In the genomic region with DNA sequence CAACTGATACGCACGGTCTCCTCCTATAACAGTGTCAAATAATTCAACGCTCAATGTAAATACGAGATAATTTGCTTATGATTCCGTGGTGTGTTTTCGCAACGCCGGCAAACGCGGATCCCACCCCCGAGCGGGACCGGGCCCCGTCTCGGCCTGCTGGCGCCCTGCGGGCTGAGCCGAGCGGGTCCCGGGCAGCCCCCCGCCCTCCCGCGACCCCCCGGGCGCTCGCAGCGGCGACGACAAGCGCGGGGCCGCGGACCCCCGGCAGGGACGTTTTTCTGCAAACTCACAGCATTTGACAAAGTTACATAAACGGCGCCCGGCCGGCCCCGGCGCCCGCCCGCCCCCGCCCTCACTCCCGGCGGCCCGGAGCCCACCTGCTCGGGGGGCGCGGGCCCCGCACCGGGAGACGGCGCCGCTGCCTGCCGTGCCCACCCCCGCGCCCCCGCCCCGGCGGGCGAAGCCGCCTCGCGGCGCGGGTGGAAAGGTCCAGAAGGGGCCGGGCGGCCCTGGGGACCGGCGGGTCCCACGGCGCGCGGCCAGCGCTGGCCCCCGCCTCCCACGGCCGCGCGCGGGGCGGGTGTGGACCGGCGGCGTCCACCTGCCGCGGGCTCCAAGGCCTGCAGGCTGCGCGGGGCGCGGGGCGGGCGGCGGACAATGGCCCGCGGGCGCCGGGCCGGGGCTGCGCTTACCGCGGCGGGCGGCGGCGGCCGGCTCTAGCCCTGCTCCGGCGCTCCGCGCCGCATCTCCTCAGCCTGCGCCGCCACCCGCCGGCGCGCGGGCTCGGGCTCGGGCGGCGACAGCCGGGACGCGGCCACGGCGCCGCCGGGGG, we compare ENCODE assay signal across 2 cellular contexts.
TF ChIP-seq lines count a peak whose summit lies in the region.

No MANE protein-coding gene starts in this region.

TF ChIP-seq in SK-N-SH, 30 proteins besides CTCF, POLR2A, EP300 and RAD21:
- TF ChIP-seq, protein P1, sequence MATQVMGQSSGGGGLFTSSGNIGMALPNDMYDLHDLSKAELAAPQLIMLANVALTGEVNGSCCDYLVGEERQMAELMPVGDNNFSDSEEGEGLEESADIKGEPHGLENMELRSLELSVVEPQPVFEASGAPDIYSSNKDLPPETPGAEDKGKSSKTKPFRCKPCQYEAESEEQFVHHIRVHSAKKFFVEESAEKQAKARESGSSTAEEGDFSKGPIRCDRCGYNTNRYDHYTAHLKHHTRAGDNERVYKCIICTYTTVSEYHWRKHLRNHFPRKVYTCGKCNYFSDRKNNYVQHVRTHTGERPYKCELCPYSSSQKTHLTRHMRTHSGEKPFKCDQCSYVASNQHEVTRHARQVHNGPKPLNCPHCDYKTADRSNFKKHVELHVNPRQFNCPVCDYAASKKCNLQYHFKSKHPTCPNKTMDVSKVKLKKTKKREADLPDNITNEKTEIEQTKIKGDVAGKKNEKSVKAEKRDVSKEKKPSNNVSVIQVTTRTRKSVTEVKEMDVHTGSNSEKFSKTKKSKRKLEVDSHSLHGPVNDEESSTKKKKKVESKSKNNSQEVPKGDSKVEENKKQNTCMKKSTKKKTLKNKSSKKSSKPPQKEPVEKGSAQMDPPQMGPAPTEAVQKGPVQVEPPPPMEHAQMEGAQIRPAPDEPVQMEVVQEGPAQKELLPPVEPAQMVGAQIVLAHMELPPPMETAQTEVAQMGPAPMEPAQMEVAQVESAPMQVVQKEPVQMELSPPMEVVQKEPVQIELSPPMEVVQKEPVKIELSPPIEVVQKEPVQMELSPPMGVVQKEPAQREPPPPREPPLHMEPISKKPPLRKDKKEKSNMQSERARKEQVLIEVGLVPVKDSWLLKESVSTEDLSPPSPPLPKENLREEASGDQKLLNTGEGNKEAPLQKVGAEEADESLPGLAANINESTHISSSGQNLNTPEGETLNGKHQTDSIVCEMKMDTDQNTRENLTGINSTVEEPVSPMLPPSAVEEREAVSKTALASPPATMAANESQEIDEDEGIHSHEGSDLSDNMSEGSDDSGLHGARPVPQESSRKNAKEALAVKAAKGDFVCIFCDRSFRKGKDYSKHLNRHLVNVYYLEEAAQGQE (IDR thresholded peaks at IDR 0.05; ENCODE audit: low read depth, low read length) = no peak
- TF ChIP-seq POLR2AphosphoS5 (IDR thresholded peaks at IDR 0.05; ENCODE audit: low read depth, low read length) (no peak), SIN3A (IDR thresholded peaks at IDR 0.05; ENCODE audit: borderline replicate concordance, low read depth, low read length) (0 out of 2 replicates have a peak, but pooled peaks have one; percentile 9), YY1 (IDR thresholded peaks at IDR 0.05; ENCODE audit: low read depth) (no peak)

TF ChIP-seq in SK-N-SH treated with all-trans-retinoic acid at 6 μM for 48 hours, 23 proteins besides CTCF, POLR2A, EP300 and RAD21 (continued from another document):
- TF ChIP-seq, protein P2, sequence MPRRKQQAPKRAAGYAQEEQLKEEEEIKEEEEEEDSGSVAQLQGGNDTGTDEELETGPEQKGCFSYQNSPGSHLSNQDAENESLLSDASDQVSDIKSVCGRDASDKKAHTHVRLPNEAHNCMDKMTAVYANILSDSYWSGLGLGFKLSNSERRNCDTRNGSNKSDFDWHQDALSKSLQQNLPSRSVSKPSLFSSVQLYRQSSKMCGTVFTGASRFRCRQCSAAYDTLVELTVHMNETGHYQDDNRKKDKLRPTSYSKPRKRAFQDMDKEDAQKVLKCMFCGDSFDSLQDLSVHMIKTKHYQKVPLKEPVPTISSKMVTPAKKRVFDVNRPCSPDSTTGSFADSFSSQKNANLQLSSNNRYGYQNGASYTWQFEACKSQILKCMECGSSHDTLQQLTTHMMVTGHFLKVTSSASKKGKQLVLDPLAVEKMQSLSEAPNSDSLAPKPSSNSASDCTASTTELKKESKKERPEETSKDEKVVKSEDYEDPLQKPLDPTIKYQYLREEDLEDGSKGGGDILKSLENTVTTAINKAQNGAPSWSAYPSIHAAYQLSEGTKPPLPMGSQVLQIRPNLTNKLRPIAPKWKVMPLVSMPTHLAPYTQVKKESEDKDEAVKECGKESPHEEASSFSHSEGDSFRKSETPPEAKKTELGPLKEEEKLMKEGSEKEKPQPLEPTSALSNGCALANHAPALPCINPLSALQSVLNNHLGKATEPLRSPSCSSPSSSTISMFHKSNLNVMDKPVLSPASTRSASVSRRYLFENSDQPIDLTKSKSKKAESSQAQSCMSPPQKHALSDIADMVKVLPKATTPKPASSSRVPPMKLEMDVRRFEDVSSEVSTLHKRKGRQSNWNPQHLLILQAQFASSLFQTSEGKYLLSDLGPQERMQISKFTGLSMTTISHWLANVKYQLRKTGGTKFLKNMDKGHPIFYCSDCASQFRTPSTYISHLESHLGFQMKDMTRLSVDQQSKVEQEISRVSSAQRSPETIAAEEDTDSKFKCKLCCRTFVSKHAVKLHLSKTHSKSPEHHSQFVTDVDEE (CRISPR knock-in tag; IDR thresholded peaks at IDR 0.05) = no peak
- TF ChIP-seq ZNF565 (CRISPR knock-in tag; conservative IDR thresholded peaks at IDR 0.05; ENCODE audit: low read depth) = no peak
- no peak for TF ChIP-seq ZC3H10 (CRISPR knock-in tag; IDR thresholded peaks at IDR 0.05)
- no peak for TF ChIP-seq ZFP30 (CRISPR knock-in tag; IDR thresholded peaks at IDR 0.05)
- no peak for TF ChIP-seq ISL1 (CRISPR knock-in tag; IDR thresholded peaks at IDR 0.05)
TF ChIP-seq in SK-N-SH treated with all-trans-retinoic acid at 6 μM for 48 hours: peak in this region for 0.
